1 cellular context compared by ENCODE assay signal in genomic region chr10:102461187-102462054, GRCh38.
A peak's percentile ranks its signal among the peaks of the same experiment; 100 is the strongest.
TF ChIP-seq lines count a peak whose summit lies in the region.

No MANE protein-coding gene starts in this region.

TF ChIP-seq in HepG2, 621 proteins besides CTCF, POLR2A, EP300 and RAD21 (continued from another document and continues in another):
- TF ChIP-seq AHDC1 (CRISPR knock-in tag; IDR thresholded peaks at IDR 0.05; ENCODE audit: borderline replicate concordance), result 0 out of 2 replicates have a peak, but pooled peaks have one; percentile 40
- TF ChIP-seq SIN3A (IDR thresholded peaks at IDR 0.05; ENCODE audit: borderline replicate concordance, low read depth, low read length), result peak; percentile 61; the same call in 1 of the 2 replicates
- TF ChIP-seq ZNF501 (CRISPR knock-in tag; IDR thresholded peaks at IDR 0.05), result peak; percentile 85
- TF ChIP-seq PHB2 (IDR thresholded peaks at IDR 0.05; ENCODE audit: partially characterized antibody), result no peak
- no peak for TF ChIP-seq AGO2 (optimal IDR thresholded peaks at IDR 0.05; ENCODE audit: low read depth, low read length)
- TF ChIP-seq ZNF687 (CRISPR knock-in tag; IDR thresholded peaks at IDR 0.05), result peak; percentile 90
- TF ChIP-seq ISL2 (CRISPR knock-in tag; IDR thresholded peaks at IDR 0.05), result peak; percentile 37; the same call in 1 of the 2 replicates
- peak; percentile 89; the same call in 1 of the 2 replicates for TF ChIP-seq TFAP4 (IDR thresholded peaks at IDR 0.05; ENCODE audit: borderline replicate concordance, low read depth)
- peak; percentile 79; the same call in 1 of the 2 replicates for TF ChIP-seq ZNF670 (CRISPR knock-in tag; IDR thresholded peaks at IDR 0.05; ENCODE audit: borderline replicate concordance)
- TF ChIP-seq SPEN (CRISPR knock-in tag; IDR thresholded peaks at IDR 0.05; ENCODE audit: low read depth), result peak; percentile 62; the same call in 1 of the 2 replicates
- 0 out of 2 replicates have a peak, but pooled peaks have one; percentile 53 for TF ChIP-seq ZNF224 (CRISPR knock-in tag; IDR thresholded peaks at IDR 0.05)
- no peak for TF ChIP-seq ZNF577 (CRISPR knock-in tag; IDR thresholded peaks at IDR 0.05; ENCODE audit: borderline replicate concordance, low read depth)
- TF ChIP-seq NPAS2 (CRISPR knock-in tag; IDR thresholded peaks at IDR 0.05; ENCODE audit: borderline replicate concordance), result no peak
- TF ChIP-seq FOSL2 (CRISPR knock-in tag; IDR thresholded peaks at IDR 0.05), result peak; percentile 43; the same call in 1 of the 2 replicates
- TF ChIP-seq ELK4 (CRISPR knock-in tag; IDR thresholded peaks at IDR 0.05; ENCODE audit: borderline replicate concordance), result no peak
- TF ChIP-seq ZHX2 (IDR thresholded peaks at IDR 0.05; ENCODE audit: low read depth), result peak; percentile 98
- no peak for TF ChIP-seq ZHX2 (CRISPR knock-in tag; IDR thresholded peaks at IDR 0.05; ENCODE audit: borderline replicate concordance)
- peak; percentile 87 for TF ChIP-seq KAT8 (CRISPR knock-in tag; IDR thresholded peaks at IDR 0.05)
- no peak for TF ChIP-seq ZNF10 (CRISPR knock-in tag; IDR thresholded peaks at IDR 0.05; ENCODE audit: borderline replicate concordance, low read depth)
- no peak for TF ChIP-seq ZSCAN25 (CRISPR knock-in tag; IDR thresholded peaks at IDR 0.05)
- TF ChIP-seq ZNF563 (CRISPR knock-in tag; IDR thresholded peaks at IDR 0.05), result 0 out of 2 replicates have a peak, but pooled peaks have one; percentile 33
- peak; percentile 97 for TF ChIP-seq MAZ (IDR thresholded peaks at IDR 0.05; ENCODE audit: borderline replicate concordance, low read depth, low read length)
- TF ChIP-seq MAZ (CRISPR knock-in tag; IDR thresholded peaks at IDR 0.05; ENCODE audit: low read depth), result peak; percentile 95
- TF ChIP-seq ZNF850 (CRISPR knock-in tag; conservative IDR thresholded peaks at IDR 0.05), result no peak
- TF ChIP-seq MED1 (CRISPR knock-in tag; IDR thresholded peaks at IDR 0.05), result 0 out of 2 replicates have a peak, but pooled peaks have one; percentile 28
- TF ChIP-seq POGZ (CRISPR knock-in tag; IDR thresholded peaks at IDR 0.05), result 0 out of 2 replicates have a peak, but pooled peaks have one; percentile 20
- TF ChIP-seq TFDP2 (CRISPR knock-in tag; IDR thresholded peaks at IDR 0.05), result peak; percentile 88
- 0 out of 2 replicates have a peak, but pooled peaks have one; percentile 52 for TF ChIP-seq MXD3 (CRISPR knock-in tag; IDR thresholded peaks at IDR 0.05)
- peak; percentile 65; the same call in 1 of the 2 replicates for TF ChIP-seq ZFP91 (CRISPR knock-in tag; IDR thresholded peaks at IDR 0.05; ENCODE audit: borderline replicate concordance)
- TF ChIP-seq IKZF5 (CRISPR knock-in tag; IDR thresholded peaks at IDR 0.05), result peak; percentile 61; the same call in 1 of the 2 replicates
- peak; percentile 83 for TF ChIP-seq KDM2A (CRISPR knock-in tag; IDR thresholded peaks at IDR 0.05; ENCODE audit: borderline replicate concordance, low read depth)
